ENCODE assay signal across 37 cellular contexts in genomic region chr18:69044215-69044614, GRCh38.
"Had no signal": no experiment of that assay in that cellular context is flagged by ENCODE, and none has a peak within 500 bp of the region (broad histone marks: within the 10 kb centered on the region; RNA-seq: fewer than 3 reads in every experiment).

No MANE protein-coding gene starts in this region.

- H3K27me3 Mint-ChIP-seq: activated B cell treated with CpG ODN at 0.5 μM for 24 hours; activated CD4-positive, alpha-beta memory T cell treated with anti-CD3 and anti-CD28 coated beads, Interleukin-2, amount 10 ng/mL, durations not matched to agents 7 days and 5 days; activated CD4-positive, alpha-beta T cell treated with anti-CD3 and anti-CD28 coated beads, Interleukin-2, amount 10 ng/mL, durations not matched to agents 7 days and 5 days; activated CD8-positive, alpha-beta memory T cell treated with anti-CD3 and anti-CD28 coated beads, Interleukin-2, amount 10 ng/mL, durations not matched to agents 7 days and 5 days; activated naive CD4-positive, alpha-beta T cell treated with anti-CD3 and anti-CD28 coated beads, Interleukin-2, amount 10 ng/mL, durations not matched to agents 7 days and 5 days; activated naive CD4-positive, alpha-beta T cell treated with anti-CD3 and anti-CD28 coated beads, Interleukin-2, amount 50 U/mL, for 24 hours; activated naive CD8-positive, alpha-beta T cell; activated naive CD8-positive, alpha-beta T cell treated with anti-CD3 and anti-CD28 coated beads, Interleukin-2, amount 50 U/mL, for 24 hours; activated T-cell treated with anti-CD3 and anti-CD28 coated beads, Interleukin-2, amount 50 U/mL, for 24 hours; brain; central memory CD8-positive, alpha-beta T cell had no signal

- DNase-seq: activated B cell treated with CpG ODN at 0.5 μM for 24 hours; activated CD4-positive, alpha-beta memory T cell treated with anti-CD3 and anti-CD28 coated beads, Interleukin-2, amount 10 ng/mL, durations not matched to agents 7 days and 5 days; activated CD4-positive, alpha-beta T cell treated with anti-CD3 and anti-CD28 coated beads for 48 hours; activated CD4-positive, alpha-beta T cell treated with anti-CD3 and anti-CD28 coated beads, Interleukin-2, amount 10 ng/mL, durations not matched to agents 7 days and 5 days; activated CD4-positive, alpha-beta T cell treated with anti-CD3 and anti-CD28 coated beads, Interleukin-2, amount 50 U/mL, for 48 hours; activated CD4-positive, CD25-positive, alpha-beta regulatory T cell treated with anti-CD3 and anti-CD28 coated beads, Interleukin-2, amount 50 U/mL, for 72 hours; activated CD8-positive, alpha-beta memory T cell treated with anti-CD3 and anti-CD28 coated beads for 24 hours; activated CD8-positive, alpha-beta memory T cell treated with anti-CD3 and anti-CD28 coated beads, Interleukin-2, amount 10 ng/mL, durations not matched to agents 7 days and 5 days; activated CD8-positive, alpha-beta memory T cell treated with anti-CD3 and anti-CD28 coated beads, Interleukin-2, amount 50 U/mL, for 48 hours; activated CD8-positive, alpha-beta T cell treated with anti-CD3 and anti-CD28 coated beads, Interleukin-2, amount 10 ng/mL, durations not matched to agents 7 days and 5 days; activated effector memory CD4-positive, alpha-beta T cell treated with Interleukin-2 at 50 U/mL for 16 hours; activated gamma-delta T cell; activated naive CD4-positive, alpha-beta T cell treated with anti-CD3 and anti-CD28 coated beads, Interleukin-2, amount 10 ng/mL, durations not matched to agents 7 days and 5 days; activated naive CD4-positive, alpha-beta T cell treated with Interleukin-2 at 50 U/mL for 16 hours; activated naive CD8-positive, alpha-beta T cell treated with anti-CD3 and anti-CD28 coated beads, Interleukin-2, amount 10 ng/mL, durations not matched to agents 7 days and 5 days; activated naive CD8-positive, alpha-beta T cell treated with anti-CD3 and anti-CD28 coated beads, Interleukin-2, amount 50 U/mL, for 24 hours; activated T-cell treated with anti-CD3 and anti-CD28 coated beads, Interleukin-2, amount 50 U/mL, for 24 hours; activated T-cell treated with anti-CD3 and anti-CD28 coated beads, Interleukin-2, amount 50 U/mL, for 48 hours; amygdala; anterior cingulate cortex; caudate nucleus; cerebellar nuclear complex; T-helper 1 cell; T-helper 2 cell; T-helper 9 cell had no signal

- H3K27ac Mint-ChIP-seq: activated B cell treated with CpG ODN at 0.5 μM for 24 hours; activated CD4-positive, alpha-beta memory T cell treated with anti-CD3 and anti-CD28 coated beads, Interleukin-2, amount 10 ng/mL, durations not matched to agents 7 days and 5 days; activated CD4-positive, alpha-beta T cell treated with anti-CD3 and anti-CD28 coated beads, Interleukin-2, amount 10 ng/mL, durations not matched to agents 7 days and 5 days; activated CD8-positive, alpha-beta memory T cell treated with anti-CD3 and anti-CD28 coated beads, Interleukin-2, amount 10 ng/mL, durations not matched to agents 7 days and 5 days; activated CD8-positive, alpha-beta T cell treated with anti-CD3 and anti-CD28 coated beads, Interleukin-2, amount 10 ng/mL, durations not matched to agents 7 days and 5 days; activated naive CD4-positive, alpha-beta T cell treated with anti-CD3 and anti-CD28 coated beads, Interleukin-2, amount 10 ng/mL, durations not matched to agents 7 days and 5 days; activated naive CD8-positive, alpha-beta T cell; activated naive CD8-positive, alpha-beta T cell treated with anti-CD3 and anti-CD28 coated beads, Interleukin-2, amount 10 ng/mL, durations not matched to agents 7 days and 5 days; activated naive CD8-positive, alpha-beta T cell treated with anti-CD3 and anti-CD28 coated beads, Interleukin-2, amount 50 U/mL, for 24 hours; activated T-cell treated with anti-CD3 and anti-CD28 coated beads, Interleukin-2, amount 50 U/mL, for 24 hours; activated T-helper 2 cell treated with anti-CD3 and anti-CD28 coated beads, Interferon-gamma antibody, Interleukin-2, Interleukin-4, amounts not matched to agents 10 μg/mL and 5 μg/mL and 100 μg/mL, durations not matched to agents 14 hours and 24 hours and 36 hours; brain; T-helper 1 cell treated with Interleukin-12 subunit alpha and Interleukin-12 subunit beta and Interleukin-4 antibody, amounts not matched to agents 30 μg/mL and 1 μg/mL, for 36 hours; T-helper 2 cell treated with Interferon-gamma antibody and Interleukin-4, amounts not matched to agents 5 μg/mL and 100 μg/mL, for 36 hours had no signal

- ATAC-seq: activated CD8-positive, alpha-beta memory T cell treated with anti-CD3 and anti-CD28 coated beads, Interleukin-2, amount 10 ng/mL, durations not matched to agents 7 days and 5 days; activated CD8-positive, alpha-beta T cell treated with anti-CD3 and anti-CD28 coated beads, Interleukin-2, amount 10 ng/mL, durations not matched to agents 7 days and 5 days; activated naive CD8-positive, alpha-beta T cell treated with anti-CD3 and anti-CD28 coated beads, Interleukin-2, amount 50 U/mL, for 24 hours had no signal

- H3K27ac ChIP-seq: cardiac muscle cell, VCaP had no signal

- H3K36me3 Mint-ChIP-seq: activated CD8-positive, alpha-beta memory T cell treated with anti-CD3 and anti-CD28 coated beads, Interleukin-2, amount 10 ng/mL, durations not matched to agents 7 days and 5 days; activated naive CD4-positive, alpha-beta T cell treated with anti-CD3 and anti-CD28 coated beads, Interleukin-2, amount 10 ng/mL, durations not matched to agents 7 days and 5 days; activated naive CD4-positive, alpha-beta T cell treated with anti-CD3 and anti-CD28 coated beads, Interleukin-2, amount 50 U/mL, for 24 hours; activated naive CD8-positive, alpha-beta T cell; activated naive CD8-positive, alpha-beta T cell treated with anti-CD3 and anti-CD28 coated beads, Interleukin-2, amount 10 ng/mL, durations not matched to agents 7 days and 5 days; brain had no signal

- H3K4me3 Mint-ChIP-seq: activated B cell treated with CpG ODN at 0.5 μM for 24 hours; activated CD4-positive, alpha-beta memory T cell treated with anti-CD3 and anti-CD28 coated beads, Interleukin-2, amount 10 ng/mL, durations not matched to agents 7 days and 5 days; activated CD4-positive, alpha-beta T cell treated with anti-CD3 and anti-CD28 coated beads, Interleukin-2, amount 10 ng/mL, durations not matched to agents 7 days and 5 days; activated CD8-positive, alpha-beta memory T cell treated with anti-CD3 and anti-CD28 coated beads, Interleukin-2, amount 10 ng/mL, durations not matched to agents 7 days and 5 days; activated CD8-positive, alpha-beta T cell treated with anti-CD3 and anti-CD28 coated beads, Interleukin-2, amount 10 ng/mL, durations not matched to agents 7 days and 5 days; activated naive CD4-positive, alpha-beta T cell treated with anti-CD3 and anti-CD28 coated beads, Interleukin-2, amount 10 ng/mL, durations not matched to agents 7 days and 5 days; activated naive CD4-positive, alpha-beta T cell treated with anti-CD3 and anti-CD28 coated beads, Interleukin-2, amount 50 U/mL, for 24 hours; activated naive CD8-positive, alpha-beta T cell; activated naive CD8-positive, alpha-beta T cell treated with anti-CD3 and anti-CD28 coated beads, Interleukin-2, amount 10 ng/mL, durations not matched to agents 7 days and 5 days; activated naive CD8-positive, alpha-beta T cell treated with anti-CD3 and anti-CD28 coated beads, Interleukin-2, amount 50 U/mL, for 24 hours; activated T-cell treated with anti-CD3 and anti-CD28 coated beads, Interleukin-2, amount 50 U/mL, for 24 hours; brain; central memory CD8-positive, alpha-beta T cell; T-helper 1 cell treated with Interleukin-12 subunit alpha and Interleukin-12 subunit beta and Interleukin-4 antibody, amounts not matched to agents 30 μg/mL and 1 μg/mL, for 36 hours; T-helper 2 cell treated with Interferon-gamma antibody and Interleukin-4, amounts not matched to agents 5 μg/mL and 100 μg/mL, for 36 hours had no signal

- H3K9me3 Mint-ChIP-seq: activated B cell treated with CpG ODN at 0.5 μM for 24 hours; activated CD4-positive, alpha-beta memory T cell treated with anti-CD3 and anti-CD28 coated beads, Interleukin-2, amount 10 ng/mL, durations not matched to agents 7 days and 5 days; activated CD4-positive, alpha-beta T cell treated with anti-CD3 and anti-CD28 coated beads, Interleukin-2, amount 10 ng/mL, durations not matched to agents 7 days and 5 days; activated naive CD4-positive, alpha-beta T cell treated with anti-CD3 and anti-CD28 coated beads, Interleukin-2, amount 10 ng/mL, durations not matched to agents 7 days and 5 days; activated naive CD4-positive, alpha-beta T cell treated with anti-CD3 and anti-CD28 coated beads, Interleukin-2, amount 50 U/mL, for 24 hours; activated naive CD8-positive, alpha-beta T cell treated with anti-CD3 and anti-CD28 coated beads, Interleukin-2, amount 10 ng/mL, durations not matched to agents 7 days and 5 days; activated naive CD8-positive, alpha-beta T cell treated with anti-CD3 and anti-CD28 coated beads, Interleukin-2, amount 50 U/mL, for 24 hours; activated T-cell treated with anti-CD3 and anti-CD28 coated beads, Interleukin-2, amount 50 U/mL, for 24 hours; activated T-helper 2 cell treated with anti-CD3 and anti-CD28 coated beads, Interferon-gamma antibody, Interleukin-2, Interleukin-4, amounts not matched to agents 10 μg/mL and 5 μg/mL and 100 μg/mL, durations not matched to agents 14 hours and 24 hours and 36 hours; T-helper 1 cell treated with Interleukin-12 subunit alpha and Interleukin-12 subunit beta and Interleukin-4 antibody, amounts not matched to agents 30 μg/mL and 1 μg/mL, for 36 hours; T-helper 2 cell treated with Interferon-gamma antibody and Interleukin-4, amounts not matched to agents 5 μg/mL and 100 μg/mL, for 36 hours had no signal

- FAIRE-seq: astrocyte, bronchial epithelial cell, TTC549 had no signal

- H3K4me3 ChIP-seq: cardiac muscle cell had no signal

- H3K36me3 ChIP-seq: cardiac muscle cell had no signal

- H3K27me3 ChIP-seq: cardiac muscle cell had no signal

- H3K4me1 Mint-ChIP-seq: activated B cell treated with CpG ODN at 0.5 μM for 24 hours; activated CD4-positive, alpha-beta memory T cell treated with anti-CD3 and anti-CD28 coated beads, Interleukin-2, amount 10 ng/mL, durations not matched to agents 7 days and 5 days; activated CD4-positive, alpha-beta T cell treated with anti-CD3 and anti-CD28 coated beads, Interleukin-2, amount 10 ng/mL, durations not matched to agents 7 days and 5 days; activated CD8-positive, alpha-beta memory T cell treated with anti-CD3 and anti-CD28 coated beads, Interleukin-2, amount 10 ng/mL, durations not matched to agents 7 days and 5 days; activated naive CD4-positive, alpha-beta T cell treated with anti-CD3 and anti-CD28 coated beads, Interleukin-2, amount 10 ng/mL, durations not matched to agents 7 days and 5 days; activated naive CD4-positive, alpha-beta T cell treated with anti-CD3 and anti-CD28 coated beads, Interleukin-2, amount 50 U/mL, for 24 hours; activated naive CD8-positive, alpha-beta T cell treated with anti-CD3 and anti-CD28 coated beads, Interleukin-2, amount 10 ng/mL, durations not matched to agents 7 days and 5 days; activated naive CD8-positive, alpha-beta T cell treated with anti-CD3 and anti-CD28 coated beads, Interleukin-2, amount 50 U/mL, for 24 hours; central memory CD8-positive, alpha-beta T cell had no signal
